In the genomic region with DNA sequence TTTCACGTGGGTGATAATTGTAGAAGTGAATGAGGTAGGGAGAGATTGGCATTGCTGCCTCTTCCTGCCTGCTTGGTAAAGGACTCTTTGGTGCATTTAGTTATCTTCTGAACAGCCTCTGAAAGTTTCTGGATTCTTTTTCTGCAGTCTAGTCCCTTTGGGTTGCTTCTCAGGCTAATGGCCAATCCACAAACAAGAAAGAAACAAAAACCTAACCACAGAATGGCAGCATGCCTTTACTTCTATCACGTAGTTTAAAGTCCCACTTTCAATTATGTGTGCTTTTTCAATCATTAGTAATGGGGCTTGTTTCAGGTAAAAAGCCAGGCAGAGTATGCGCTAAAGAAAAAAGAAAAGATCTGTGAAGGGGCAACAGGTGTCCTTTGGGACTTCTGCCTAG, we compare ENCODE assay signal across 19 cellular contexts. TPM values are rescaled to one million over a fixed set of nuclear protein-coding genes. Genes with fewer than 3 reads are reported as not detected.
DNase-seq lines count a peak whose midpoint lies in the region; ATAC-seq and TF ChIP-seq lines count a peak whose summit lies in the region.
"Had no signal": no experiment of that assay in that cellular context is flagged by ENCODE, and none has a peak within 500 bp of the region (broad histone marks: within the 10 kb centered on the region; RNA-seq: fewer than 3 reads in every experiment).

No MANE protein-coding gene starts in this region.

- H3K27ac ChIP-seq in heart left ventricle (peak overlapping the region in 7 of 12 donors; percentile 6 to 46 (median 17)), right cardiac atrium (ENCODE audit: low read length) (peak overlapping the region; percentile 51), MM.1S (ENCODE audit: low read length) (no peak overlapping the region)
- H3K27ac ChIP-seq: 22Rv1; A549; BLaER1 treated with 17β-estradiol and CSF1 and Interleukin-3, amounts not matched to agents 10 nM and 100 nM; C4-2B had no signal

- no peak overlapping the region for H3K9ac ChIP-seq in MM.1S (ENCODE audit: low read length)
- H3K9ac ChIP-seq: BLaER1 treated with 17β-estradiol and CSF1 and Interleukin-3, amounts not matched to agents 10 nM and 100 nM had no signal

- ATAC-seq in heart left ventricle, result no peak
- ATAC-seq in left cardiac atrium, result no peak
- ATAC-seq in right cardiac atrium, result no peak
- no peak for ATAC-seq in Right ventricle myocardium inferior
- ATAC-seq: A549; CD8-positive, alpha-beta T cell had no signal

- H3F3A ChIP-seq in MM.1S (ENCODE audit: insufficient read depth, low read length), result no peaks in the 10 kb centered on the region

- H3K27me3 ChIP-seq in heart left ventricle (no peaks in the 10 kb centered on the region), right cardiac atrium (ENCODE audit: control insufficient read depth, insufficient read depth) (no peaks in the 10 kb centered on the region), MM.1S (replicated peaks; ENCODE audit: insufficient read depth, low read length) (no peaks in the 10 kb centered on the region)
- H3K27me3 ChIP-seq: BLaER1 treated with 17β-estradiol and CSF1 and Interleukin-3, amounts not matched to agents 10 nM and 100 nM had no signal

- 51 to 56% (median 53%) methylated on average over 3 of the region's 3 CpGs for WGBS in heart left ventricle, 4 donors
- 59% methylated on average over 3 of the region's 3 CpGs for WGBS in right cardiac atrium

- no peak overlapping the region for H3K4me3 ChIP-seq in heart left ventricle
- no peak overlapping the region for H3K4me3 ChIP-seq in right cardiac atrium (ENCODE audit: low read length)
- no peak overlapping the region for H3K4me3 ChIP-seq in MM.1S (ENCODE audit: low read length)
- H3K4me3 ChIP-seq: A549; BLaER1 treated with 17β-estradiol and CSF1 and Interleukin-3, amounts not matched to agents 10 nM and 100 nM had no signal

- TF ChIP-seq POLR2A in heart left ventricle (IDR thresholded peaks at IDR 0.05), result no peak

- H3K4me2 ChIP-seq in MM.1S (ENCODE audit: low read depth, low read length), result no peak overlapping the region
- H3K4me2 ChIP-seq: A549; BLaER1 treated with 17β-estradiol and CSF1 and Interleukin-3, amounts not matched to agents 10 nM and 100 nM had no signal

- TF ChIP-seq CTCF in heart left ventricle (IDR thresholded peaks at IDR 0.05) (no peak), MM.1S (IDR thresholded peaks at IDR 0.05; ENCODE audit: low read length) (no peak)

- no peaks in the 10 kb centered on the region for H3K9me3 ChIP-seq in heart left ventricle
- H3K9me3 ChIP-seq in right cardiac atrium (ENCODE audit: control insufficient read depth, low read length), result no peaks in the 10 kb centered on the region
- no peaks in the 10 kb centered on the region for H3K9me3 ChIP-seq in MM.1S (replicated peaks; ENCODE audit: insufficient read depth, low read length)
- H3K9me3 ChIP-seq: A549; BLaER1 treated with 17β-estradiol and CSF1 and Interleukin-3, amounts not matched to agents 10 nM and 100 nM; Caco-2 had no signal

- no peaks in the 10 kb centered on the region for H3K9me2 ChIP-seq in MM.1S (replicated peaks; ENCODE audit: insufficient read depth, low read length)

- no peaks in the 10 kb centered on the region for H4K20me1 ChIP-seq in MM.1S (ENCODE audit: insufficient read depth, low read length)
- H4K20me1 ChIP-seq: BLaER1 treated with 17β-estradiol and CSF1 and Interleukin-3, amounts not matched to agents 10 nM and 100 nM had no signal

- H3K4me1 ChIP-seq in heart left ventricle, result peaks cover 0 to 30% (median 0%) of the 10 kb centered on the region in 12 donors
- no peaks in the 10 kb centered on the region for H3K4me1 ChIP-seq in right cardiac atrium (ENCODE audit: control insufficient read depth, insufficient read depth, low read length)
- no peaks in the 10 kb centered on the region for H3K4me1 ChIP-seq in MM.1S (ENCODE audit: low read length)
- H3K4me1 ChIP-seq: A549; BLaER1 treated with 17β-estradiol and CSF1 and Interleukin-3, amounts not matched to agents 10 nM and 100 nM; Caco-2 had no signal

- intact Hi-C loops in heart left ventricle (cut with DNase I) (loop anchor here in 1 of 10 donors (10.0 kb wide), 1 partner anchor 145 kb away; no protein-coding TSS in a partner anchor), left cardiac atrium (cut with DNase I) (loop anchor here in 1 of 2 donors (10.0 kb wide), 1 partner anchor 65 kb away; no protein-coding TSS in a partner anchor), right cardiac atrium (cut with DNase I) (loop anchor here in 1 of 4 donors (10.0 kb wide), 1 partner anchor 65 kb away; no protein-coding TSS in a partner anchor), Right ventricle myocardium inferior (cut with DNase I) (no loop called here)

- no peaks in the 10 kb centered on the region for H3K79me2 ChIP-seq in MM.1S (ENCODE audit: low read length)

- DNase-seq in heart left ventricle (no peak), left cardiac atrium (no peak), right cardiac atrium (no peak), Right ventricle myocardium inferior (ENCODE audit: missing footprints) (no peak), MM.1S (peak; percentile 5), NCI-H748 treated with DMSO at 0.1 percent for 48 hours (lab: John Stamatoyannopoulos, UW) (no peak)
- DNase-seq in central memory CD4-positive, alpha-beta T cell, result no peak
- DNase-seq: AML-193; Caco-2; Calu3; CD4-positive, alpha-beta T cell; CD8-positive, alpha-beta T cell; DMS79 treated with DMSO at 0.1 percent for 48 hours; GF-D8 had no signal

- no peaks in the 10 kb centered on the region for H3K36me3 ChIP-seq in heart left ventricle
- no peaks in the 10 kb centered on the region for H3K36me3 ChIP-seq in MM.1S (replicated peaks; ENCODE audit: insufficient read depth, low read length)
- H3K36me3 ChIP-seq: BLaER1 treated with 17β-estradiol and CSF1 and Interleukin-3, amounts not matched to agents 10 nM and 100 nM had no signal

- no peak overlapping the region for H2AFZ ChIP-seq in MM.1S (ENCODE audit: low read length)

RNA-seq across cellular contexts. Expression of a gene that starts 7.4 kb away (rescaled TPM):
- total RNA-seq in heart left ventricle (100 to 1,000 TPM; 118 to 420 (median 265) TPM), left cardiac atrium (100 to 1,000 TPM; 245 to 291 TPM), right cardiac atrium (100 to 1,000 TPM; 315 to 354 (median 333) TPM), Right ventricle myocardium inferior (340 TPM)
- polyA plus RNA-seq in heart left ventricle (100 to 1,000 TPM in 1 of 2 donors, 10 to 100 TPM in 1; 21.8 to 366 TPM), right cardiac atrium (230 TPM)
- total RNA-seq: B cell; CD4-positive, alpha-beta T cell; CD8-positive, alpha-beta T cell had no signal
